ENCODE assay signal across 19 cellular contexts in the genomic region with DNA sequence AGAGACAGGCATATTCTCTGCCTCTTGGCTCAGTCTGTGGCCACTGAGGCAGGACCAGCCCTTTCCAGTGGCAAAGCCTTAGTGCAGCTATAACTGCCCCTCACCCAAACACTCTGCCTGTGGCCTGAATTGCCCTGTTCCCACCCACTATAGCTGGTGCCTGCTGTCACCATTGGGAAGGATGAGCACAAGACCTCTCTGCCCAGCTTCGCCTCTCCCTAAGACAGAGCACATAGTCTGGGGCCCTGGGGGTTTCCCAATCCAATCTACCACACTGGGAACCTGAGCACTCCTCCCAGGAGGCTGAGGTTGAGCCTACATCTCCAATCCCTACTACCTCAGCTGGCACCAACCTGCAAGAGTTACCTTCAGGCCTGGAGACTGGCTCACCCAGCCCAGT.
"Had no signal": no experiment of that assay in that cellular context is flagged by ENCODE, and none has a peak within 500 bp of the region (broad histone marks: within the 10 kb centered on the region; RNA-seq: fewer than 3 reads in every experiment).

No MANE protein-coding gene starts in this region.

- H3K4me1 ChIP-seq: esophagus muscularis mucosa, foreskin keratinocyte, gastroesophageal sphincter, heart left ventricle, left lung had no signal

- DNase-seq: dermis blood vessel endothelial cell; dorsolateral prefrontal cortex; effector CD4-positive, alpha-beta T cell; effector memory CD4-positive, alpha-beta T cell; foreskin keratinocyte; hypothalamus; left cardiac atrium; left ventricle myocardium superior; mammary epithelial cell; mesendoderm; midbrain had no signal

- H3K27ac ChIP-seq: coronary artery, dorsolateral prefrontal cortex, esophagus muscularis mucosa, foreskin keratinocyte, gastroesophageal sphincter, heart left ventricle, hepatocyte, left lung had no signal

- H3K27me3 ChIP-seq: dorsolateral prefrontal cortex, esophagus muscularis mucosa, foreskin keratinocyte, gastroesophageal sphincter, heart left ventricle, hepatocyte, left lung had no signal

- H3K4me3 Mint-ChIP-seq: memory B cell had no signal

- H3K4me3 ChIP-seq: coronary artery, dorsolateral prefrontal cortex, esophagus muscularis mucosa, gastroesophageal sphincter, heart left ventricle, hepatocyte, left lung, lung had no signal

- H3K36me3 ChIP-seq: esophagus muscularis mucosa, gastroesophageal sphincter, heart left ventricle, left lung had no signal

- H3K36me3 Mint-ChIP-seq: memory B cell had no signal

- H3K4me1 Mint-ChIP-seq: memory B cell had no signal

- H3K27ac Mint-ChIP-seq: memory B cell had no signal

- ATAC-seq: foreskin keratinocyte, gastroesophageal sphincter, heart left ventricle, left cardiac atrium, left lung, left ventricle myocardium superior had no signal
